1 cellular context compared by ENCODE assay signal in genomic region chr19:686589-687297, GRCh38.
A peak's percentile ranks its signal among the peaks of the same experiment; 100 is the strongest.
TF ChIP-seq lines count a peak whose summit lies in the region.

No MANE protein-coding gene starts in this region.

TF ChIP-seq in HepG2, 621 proteins besides CTCF, POLR2A, EP300 and RAD21:
- TF ChIP-seq LBX2 (CRISPR knock-in tag; IDR thresholded peaks at IDR 0.05; ENCODE audit: borderline replicate concordance) (no peak), ZMYM3 (CRISPR knock-in tag; IDR thresholded peaks at IDR 0.05) (0 out of 2 replicates have a peak, but pooled peaks have one; percentile 32)
TF ChIP-seq in HepG2: peak in this region for 1.
